ENCODE assay signal across 9 cellular contexts in the genomic region with DNA sequence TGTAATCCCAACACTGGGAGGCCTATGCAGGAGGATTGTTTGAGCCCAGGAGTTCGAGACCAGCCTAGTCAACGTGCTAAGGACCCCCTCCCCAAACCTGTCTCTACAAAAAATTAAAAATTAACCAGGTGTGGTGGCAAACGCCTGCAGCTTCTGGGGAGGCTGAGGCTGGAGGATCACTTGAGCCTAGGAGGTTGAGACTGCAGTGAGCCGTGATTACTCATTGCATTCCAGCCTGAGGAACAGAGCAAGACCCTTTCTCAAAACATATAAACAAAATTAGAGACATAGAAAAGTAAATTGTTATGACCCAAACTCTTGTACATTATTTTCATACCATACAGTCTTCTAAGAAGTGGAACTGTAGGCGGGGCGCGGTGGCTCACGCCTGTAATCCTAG. TPM values are rescaled to one million over a fixed set of nuclear protein-coding genes. Genes with fewer than 3 reads are reported as not detected.
DNase-seq lines count a peak whose midpoint lies in the region; ATAC-seq, FAIRE-seq and TF ChIP-seq lines count a peak whose summit lies in the region.
"Had no signal": no experiment of that assay in that cellular context is flagged by ENCODE, and none has a peak within 500 bp of the region (broad histone marks: within the 10 kb centered on the region; RNA-seq: fewer than 3 reads in every experiment).

No MANE protein-coding gene starts in this region.

- intact Hi-C loops in CD14-positive monocyte (cut with micrococcal nuclease) = no loop called here

- peak overlapping the region; percentile 25 for H2AK5ac ChIP-seq in neuronal stem cell (ENCODE audit: low read depth, low read length)

- H3K4me1 Mint-ChIP-seq in CD14-positive monocyte (peaks cover 31% of the 10 kb centered on the region), endodermal cell (peaks cover 6% of the 10 kb centered on the region)

- peaks cover 5% of the 10 kb centered on the region for H3K79me1 ChIP-seq in neuronal stem cell (ENCODE audit: low read depth, low read length)

- no peak overlapping the region for H2AFZ ChIP-seq in neuronal stem cell (ENCODE audit: low read length)

- no peaks in the 10 kb centered on the region for H3K27me3 Mint-ChIP-seq in CD14-positive monocyte (ENCODE audit: low read depth in 3 of 3)
- H3K27me3 Mint-ChIP-seq in endodermal cell (ENCODE audit: insufficient read depth) = no peaks in the 10 kb centered on the region

- H3K4ac ChIP-seq in neuronal stem cell (ENCODE audit: low read length) = no peak overlapping the region

- H3K36me3 ChIP-seq in NT2/D1 (ENCODE audit: insufficient read depth, insufficient read length, low read length) = peaks cover 20% of the 10 kb centered on the region
- H3K36me3 ChIP-seq in endodermal cell (ENCODE audit: control insufficient read depth, insufficient read depth, low read length) = peaks cover 12% of the 10 kb centered on the region
- H3K36me3 ChIP-seq in neuronal stem cell (replicated peaks in 1 of 2; ENCODE audit: control insufficient read depth in 2 of 2, insufficient read depth in 2 of 2, low read length in 2 of 2) = peaks cover 0 to 19% of the 10 kb centered on the region in 2 donors

- H3K4me1 ChIP-seq in NT2/D1 (ENCODE audit: insufficient read depth, insufficient read length) = no peaks in the 10 kb centered on the region
- no peaks in the 10 kb centered on the region for H3K4me1 ChIP-seq in endodermal cell (ENCODE audit: control insufficient read depth, insufficient read depth, low read length)
- H3K4me1 ChIP-seq in neuronal stem cell (ENCODE audit: control insufficient read depth in 2 of 2, insufficient read depth in 1 of 2, low read depth in 1 of 2, low read length in 2 of 2) = peaks cover 0 to 7% of the 10 kb centered on the region in 2 donors

- H3K18ac ChIP-seq in neuronal stem cell (ENCODE audit: low read length) = no peak overlapping the region

- H2BK12ac ChIP-seq in neuronal stem cell (ENCODE audit: low read length) = no peak overlapping the region

- H3K27ac Mint-ChIP-seq in CD14-positive monocyte (peak overlapping the region in 6 of 7 donors; percentile 23 to 95 (median 94)), endodermal cell (peak overlapping the region; percentile 96)

- 95 to 100% methylated on average over 1 to 8 of the region's 8 CpGs for WGBS in endodermal cell (ENCODE audit: insufficient coverage in 1 of 2, insufficient read length in 1 of 2), 2 experiments
- WGBS in neuronal stem cell (ENCODE audit: extremely low coverage in 2 of 2, insufficient read length in 2 of 2, insufficient replicate concordance in 1 of 2), 2 donors = no CpG with 5 or more reads among the region's 8 CpGs

- FAIRE-seq in frontal cortex (lab: Jason Lieb, UNC) = no peak

- H3K27me3 ChIP-seq in NT2/D1 (ENCODE audit: insufficient read depth, insufficient read length) (no peaks in the 10 kb centered on the region), endodermal cell (ENCODE audit: control insufficient read depth, insufficient read depth, low read length, poor library complexity, severe bottlenecking) (no peaks in the 10 kb centered on the region), neuronal stem cell (ENCODE audit: control insufficient read depth in 3 of 3, insufficient read depth in 3 of 3, low read depth in 1 of 3, low read length in 3 of 3) (no peaks in the 10 kb centered on the region)

- TF ChIP-seq CTCF in CD14-positive monocyte (IDR thresholded peaks at IDR 0.05) = no peak
- no peak for TF ChIP-seq CTCF in endodermal cell (conservative IDR thresholded peaks at IDR 0.05)

- H3K4me2 ChIP-seq in neuronal stem cell (ENCODE audit: insufficient read depth, low read length, poor library complexity, severe bottlenecking) = peak overlapping the region; percentile 61

- H3K9ac ChIP-seq in NT2/D1 (ENCODE audit: insufficient read length, low read depth) = peak overlapping the region; percentile 93
- peak overlapping the region; percentile 65 for H3K9ac ChIP-seq in endodermal cell (ENCODE audit: extremely low read depth, low read length, poor library complexity, severe bottlenecking)
- no peak overlapping the region for H3K9ac ChIP-seq in neuronal stem cell (ENCODE audit: low read depth, low read length, poor library complexity)

- no peak overlapping the region for H3K14ac ChIP-seq in neuronal stem cell (ENCODE audit: low read length)

- H2BK15ac ChIP-seq in neuronal stem cell (ENCODE audit: low read length) = no peak overlapping the region

- H3K23ac ChIP-seq in neuronal stem cell (ENCODE audit: low read depth, low read length, poor library complexity) = no peak overlapping the region

- H3K36me3 Mint-ChIP-seq in CD14-positive monocyte = peaks cover 13% of the 10 kb centered on the region in 2 donors
- peaks cover 6% of the 10 kb centered on the region for H3K36me3 Mint-ChIP-seq in endodermal cell (ENCODE audit: low read depth)

- ATAC-seq in GM21717 (IDR thresholded peaks at IDR 0.05; ENCODE audit: unreplicated experiment) (no peak), GM21529 (IDR thresholded peaks at IDR 0.05; ENCODE audit: unreplicated experiment) (no peak)

- H3K4me3 Mint-ChIP-seq in CD14-positive monocyte = peak overlapping the region; percentile 88 to 93
- H3K4me3 Mint-ChIP-seq in endodermal cell = peak overlapping the region; percentile 93

- no peak overlapping the region for H4K91ac ChIP-seq in neuronal stem cell (ENCODE audit: low read depth, low read length, poor library complexity)

- no peak overlapping the region for H2BK120ac ChIP-seq in neuronal stem cell (ENCODE audit: low read depth, low read length)

- H4K8ac ChIP-seq in neuronal stem cell (ENCODE audit: low read depth, low read length) = no peak overlapping the region

- H3K27ac ChIP-seq in endodermal cell (ENCODE audit: low read depth, low read length) (no peak overlapping the region), neuronal stem cell (replicated peaks; ENCODE audit: low read length) (no peak overlapping the region)

- no peak overlapping the region for H2BK5ac ChIP-seq in neuronal stem cell (ENCODE audit: low read length)

- H3K9me3 ChIP-seq in NT2/D1 (ENCODE audit: insufficient read depth, low read length) = no peaks in the 10 kb centered on the region
- H3K9me3 ChIP-seq in endodermal cell (ENCODE audit: control insufficient read depth, low read length) = no peaks in the 10 kb centered on the region
- no peaks in the 10 kb centered on the region for H3K9me3 ChIP-seq in neuronal stem cell (replicated peaks in 1 of 2; ENCODE audit: control insufficient read depth in 2 of 2, insufficient read depth in 1 of 2, low read depth in 1 of 2, low read length in 2 of 2)

- H3K4me3 ChIP-seq in NT2/D1 (ENCODE audit: insufficient read length, low read depth) = peak overlapping the region; percentile 73
- peak overlapping the region; percentile 88 for H3K4me3 ChIP-seq in endodermal cell (ENCODE audit: low read length)
- peak overlapping the region; percentile 70 to 96 for H3K4me3 ChIP-seq in neuronal stem cell (ENCODE audit: low read length in 2 of 2)

- no peaks in the 10 kb centered on the region for H3K9me3 Mint-ChIP-seq in CD14-positive monocyte
- H3K9me3 Mint-ChIP-seq in endodermal cell = no peaks in the 10 kb centered on the region

- DNase-seq in CD14-positive monocyte (ENCODE audit: low spot score) (no peak), NT2/D1 (ENCODE audit: low read depth, low spot score) (no peak), endodermal cell (no peak), neuronal stem cell (ENCODE audit: low spot score) (no peak), SK-N-DZ (ENCODE audit: low spot score) (no peak), frontal cortex (ENCODE audit: low spot score in 2 of 2) (no peak)
- DNase-seq: NCI-H748 treated with DMSO at 0.1 percent for 48 hours had no signal

RNA-seq across cellular contexts. Expression of a gene that starts 1.1 kb away (rescaled TPM):
- polyA plus RNA-seq in CD14-positive monocyte = 1 to 10 TPM; 6.0 TPM
- 10 to 100 TPM; 50.7 to 62.0 TPM for total RNA-seq in endodermal cell
- 42.7 TPM for polyA plus RNA-seq in endodermal cell (2013, experiment 1 of 2)
- polyA plus RNA-seq in endodermal cell (2013, experiment 2 of 2) = 40.5 TPM
- 24.1 TPM for polyA plus RNA-seq in neuronal stem cell (2013, experiment 1 of 2)
- polyA plus RNA-seq in neuronal stem cell (2013, experiment 2 of 2) = 24.2 TPM
- polyA plus RNA-seq in SK-N-DZ (2014; cell fraction: cytosol; rRNA removed) = 17.5 and 18.2 TPM in 2 replicates
- 11.1 and 15.2 TPM in 2 replicates for polyA plus RNA-seq in SK-N-DZ (2014; cell fraction: nucleus; rRNA removed)
- total RNA-seq in frontal cortex = 21.2 TPM

RNA-seq across cellular contexts. Expression of a gene that starts 11.8 kb away (rescaled TPM):
- 10 to 100 TPM; 51.4 to 60.7 TPM for polyA plus RNA-seq in CD14-positive monocyte
- 10 to 100 TPM; 41.4 to 43.3 TPM for total RNA-seq in endodermal cell
- 23.4 TPM for polyA plus RNA-seq in endodermal cell (2013, experiment 1 of 2)
- polyA plus RNA-seq in endodermal cell (2013, experiment 2 of 2) = 27.2 TPM
- polyA plus RNA-seq in neuronal stem cell (2013, experiment 1 of 2) = 33.7 TPM
- 34.7 TPM for polyA plus RNA-seq in neuronal stem cell (2013, experiment 2 of 2)
- 14.3 and 14.5 TPM in 2 replicates for polyA plus RNA-seq in SK-N-DZ (2014; cell fraction: cytosol; rRNA removed)
- polyA plus RNA-seq in SK-N-DZ (2014; cell fraction: nucleus; rRNA removed) = 6.5 and 9.4 TPM in 2 replicates
- total RNA-seq in frontal cortex = 49.7 TPM
